In the genomic region with DNA sequence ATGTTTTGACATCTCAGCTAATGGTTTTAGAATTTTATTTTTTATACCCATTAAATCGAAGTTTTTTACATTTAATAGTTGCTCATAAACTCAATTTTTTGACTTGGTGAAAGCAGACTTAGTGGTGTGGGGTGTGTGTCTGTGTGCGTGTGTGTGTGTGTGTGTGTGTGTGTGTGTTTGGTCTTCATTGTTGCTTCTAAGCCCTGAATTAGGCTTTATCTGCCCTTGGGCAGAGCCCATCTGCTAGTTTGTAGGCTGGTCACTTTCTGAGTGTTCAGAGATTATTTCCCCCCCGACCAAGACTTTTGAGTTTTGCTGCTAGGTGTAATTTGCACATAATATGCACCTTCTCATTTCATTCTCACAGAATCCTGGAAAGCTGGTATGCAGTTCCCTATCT, we compare ENCODE assay signal across 34 cellular contexts. TPM values are rescaled to one million over a fixed set of nuclear protein-coding genes. Genes with fewer than 3 reads are reported as not detected.
"Had no signal": no experiment of that assay in that cellular context is flagged by ENCODE, and none has a peak within 500 bp of the region (broad histone marks: within the 10 kb centered on the region; RNA-seq: fewer than 3 reads in every experiment).

No MANE protein-coding gene starts in this region.

- H3K9me3 Mint-ChIP-seq: activated B cell treated with CpG ODN at 0.5 μM for 24 hours; activated CD4-positive, alpha-beta memory T cell treated with anti-CD3 and anti-CD28 coated beads for 36 hours; activated naive CD4-positive, alpha-beta T cell treated with anti-CD3 and anti-CD28 coated beads, Interleukin-2, amount 10 ng/mL, durations not matched to agents 7 days and 5 days; activated naive CD8-positive, alpha-beta T cell treated with anti-CD3 and anti-CD28 coated beads, Interleukin-2, amount 50 U/mL, for 24 hours; brain had no signal

- ATAC-seq: activated naive CD8-positive, alpha-beta T cell treated with anti-CD3 and anti-CD28 coated beads, Interleukin-2, amount 50 U/mL, for 24 hours had no signal

- DNase-seq: activated B cell treated with CpG ODN at 0.5 μM for 24 hours; activated CD4-positive, alpha-beta memory T cell treated with anti-CD3 and anti-CD28 coated beads for 36 hours; activated CD4-positive, alpha-beta T cell treated with anti-CD3 and anti-CD28 coated beads for 4 hours; activated CD4-positive, alpha-beta T cell treated with anti-CD3 and anti-CD28 coated beads, Interleukin-2, amount 50 U/mL, for 1 hour; activated CD4-positive, CD25-positive, alpha-beta regulatory T cell treated with anti-CD3 and anti-CD28 coated beads, Interleukin-2, amount 50 U/mL, for 72 hours; activated CD8-positive, alpha-beta memory T cell treated with anti-CD3 and anti-CD28 coated beads, Interleukin-2, amount 50 U/mL, for 4 hours; activated effector memory CD4-positive, alpha-beta T cell treated with Interleukin-2 at 50 U/mL for 16 hours; activated naive CD4-positive, alpha-beta T cell treated with anti-CD3 and anti-CD28 coated beads, Interleukin-2, amount 10 ng/mL, durations not matched to agents 7 days and 5 days; activated naive CD8-positive, alpha-beta T cell treated with anti-CD3 and anti-CD28 coated beads, Interleukin-2, amount 50 U/mL, for 24 hours; activated T-cell treated with anti-CD3 and anti-CD28 coated beads for 4 hours; activated T-cell treated with anti-CD3 and anti-CD28 coated beads, Interleukin-2, amount 50 U/mL, for 48 hours; anterior cingulate cortex; caudate nucleus; cerebellar nuclear complex; NCI-H1092 treated with DMSO at 0.1 percent for 48 hours; NCI-H1417; NCI-H146; NCI-H187; NCI-H2081; NCI-H2171 treated with DMSO at 0.1 percent for 48 hours; NCI-H2227 treated with DMSO at 0.1 percent for 48 hours; NCI-H446; NCI-H510A treated with DMSO at 0.1 percent for 48 hours; NCI-H526 treated with DMSO at 0.1 percent for 48 hours; NCI-H774; NK-92 treated with Interleukin-12 subunit alpha and Interleukin-12 subunit beta, amount 100 ng/mL, for 24 hours; Right ventricle myocardium superior; T1000 had no signal

- H3K4me3 ChIP-seq: SK-N-MC had no signal

- H3K4me1 Mint-ChIP-seq: activated B cell treated with CpG ODN at 0.5 μM for 24 hours; activated naive CD4-positive, alpha-beta T cell treated with anti-CD3 and anti-CD28 coated beads, Interleukin-2, amount 10 ng/mL, durations not matched to agents 7 days and 5 days; activated naive CD8-positive, alpha-beta T cell treated with anti-CD3 and anti-CD28 coated beads, Interleukin-2, amount 50 U/mL, for 24 hours had no signal

- H3K36me3 Mint-ChIP-seq: activated CD4-positive, alpha-beta memory T cell treated with anti-CD3 and anti-CD28 coated beads for 36 hours; activated naive CD4-positive, alpha-beta T cell treated with anti-CD3 and anti-CD28 coated beads, Interleukin-2, amount 10 ng/mL, durations not matched to agents 7 days and 5 days; activated naive CD8-positive, alpha-beta T cell had no signal

- H3K4me3 Mint-ChIP-seq: activated B cell treated with CpG ODN at 0.5 μM for 24 hours; activated CD4-positive, alpha-beta memory T cell treated with anti-CD3 and anti-CD28 coated beads for 36 hours; activated naive CD4-positive, alpha-beta T cell treated with anti-CD3 and anti-CD28 coated beads, Interleukin-2, amount 10 ng/mL, durations not matched to agents 7 days and 5 days; activated naive CD8-positive, alpha-beta T cell; activated naive CD8-positive, alpha-beta T cell treated with anti-CD3 and anti-CD28 coated beads, Interleukin-2, amount 50 U/mL, for 24 hours had no signal

- H3K27ac ChIP-seq: SK-N-MC had no signal

- H3K27ac Mint-ChIP-seq: activated B cell treated with CpG ODN at 0.5 μM for 24 hours; activated CD4-positive, alpha-beta memory T cell treated with anti-CD3 and anti-CD28 coated beads for 36 hours; activated naive CD4-positive, alpha-beta T cell treated with anti-CD3 and anti-CD28 coated beads, Interleukin-2, amount 10 ng/mL, durations not matched to agents 7 days and 5 days; activated naive CD8-positive, alpha-beta T cell; activated naive CD8-positive, alpha-beta T cell treated with anti-CD3 and anti-CD28 coated beads, Interleukin-2, amount 50 U/mL, for 24 hours had no signal

RNA-seq across cellular contexts. Expression of a gene that starts 14.3 kb away (rescaled TPM):
- total RNA-seq: activated B cell treated with CpG ODN at 0.5 μM for 24 hours; activated CD4-positive, alpha-beta memory T cell treated with anti-CD3 and anti-CD28 coated beads for 36 hours; bronchial epithelial cell; Right ventricle myocardium superior; T-helper 1 cell treated with Interleukin-12 subunit alpha and Interleukin-12 subunit beta and Interleukin-4 antibody, amounts not matched to agents 30 ng/mL and 1 ng/mL, for 36 hours; T-helper 2 cell treated with Interferon-gamma antibody and Interleukin-4, amounts not matched to agents 100 ng/mL and 5 ng/mL, for 36 hours had no signal
